Comparison of ENCODE assay signal across 8 cellular contexts in the genomic region with DNA sequence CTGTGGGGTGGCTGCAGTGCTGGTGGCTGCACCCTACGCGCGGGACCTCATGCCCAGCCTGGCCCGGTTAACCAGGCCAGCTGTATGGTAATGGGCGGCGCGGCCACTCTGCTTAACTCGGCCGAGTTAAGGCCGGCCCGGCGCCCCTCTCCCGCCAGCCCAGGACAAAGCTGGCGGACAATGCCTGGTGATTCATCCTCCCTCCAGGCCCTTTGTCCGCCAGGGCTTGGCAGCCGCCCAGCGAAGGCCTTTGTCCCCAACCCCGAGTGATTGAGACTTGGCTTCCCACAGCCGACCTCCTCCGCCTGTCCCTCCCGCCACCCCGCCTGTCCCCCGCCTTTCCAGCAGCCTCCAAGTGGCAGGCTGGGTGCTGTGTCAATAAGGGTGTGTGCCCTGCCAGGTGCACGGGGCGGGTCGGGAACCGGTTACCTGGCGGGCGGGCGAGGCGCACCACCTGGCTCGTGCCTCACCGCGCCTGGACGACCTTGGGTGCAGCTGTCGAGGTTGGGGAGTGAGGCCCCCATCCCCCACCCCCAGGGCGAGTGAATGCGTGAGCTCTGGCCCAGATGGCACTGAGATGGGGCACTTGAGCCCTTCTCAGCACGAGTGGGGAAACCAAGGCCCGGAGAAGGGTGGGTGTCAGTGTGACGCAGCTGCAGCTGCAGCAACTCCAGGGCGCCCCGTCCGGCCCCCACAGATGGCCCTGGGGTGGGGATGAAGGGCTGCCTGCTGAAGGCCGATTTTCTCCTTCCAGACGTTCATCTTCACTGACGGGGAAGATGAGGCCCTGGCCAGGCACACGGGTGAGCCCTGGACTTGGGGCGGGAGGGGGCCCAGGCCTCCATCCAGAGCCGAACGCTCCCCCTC. TPM values are rescaled to one million over a fixed set of nuclear protein-coding genes. Genes with fewer than 3 reads are reported as not detected.
A peak's percentile ranks its signal among the peaks of the same experiment; 100 is the strongest.
DNase-seq lines count a peak whose midpoint lies in the region; ATAC-seq, FAIRE-seq and TF ChIP-seq lines count a peak whose summit lies in the region.

No MANE protein-coding gene starts in this region.

- no peak for TF ChIP-seq CTCF in bronchial epithelial cell (IDR thresholded peaks at IDR 0.05; ENCODE audit: insufficient read depth, low read length, severe bottlenecking)

- FAIRE-seq in H54 (lab: Jason Lieb, UNC) (no peak), bronchial epithelial cell (lab: Jason Lieb, UNC) (no peak)

- TF ChIP-seq POLR2A in H54 (IDR thresholded peaks at IDR 0.05; ENCODE audit: low read depth, low read length) = 0 out of 2 replicates have a peak, but pooled peaks have one; percentile 19

- peak; percentile 89 for DNase-seq in H54 (ENCODE audit: insufficient read length, low spot score)
- DNase-seq in NCI-H2196 treated with DMSO at 0.1 percent for 48 hours (lab: John Stamatoyannopoulos, UW; ENCODE audit: unreplicated experiment) = peak; percentile 87
- DNase-seq in bronchial epithelial cell (ENCODE audit: low read depth) = peak; percentile 58
- DNase-seq in inferior parietal cortex (ENCODE audit: extremely low spot score) = peak; percentile 87
- no peak for DNase-seq in skeletal muscle cell (ENCODE audit: low read depth)
- DNase-seq in stimulated activated CD4-positive, alpha-beta T cell treated with anti-CD3 and anti-CD28 coated beads, Interleukin-2, amount 100 ng/mL, for 48 hours = no peak
- DNase-seq in cerebellar nuclear complex (lab: John Stamatoyannopoulos, UW) = no peak

- H3K27me3 ChIP-seq in bronchial epithelial cell (ENCODE audit: control insufficient read depth, insufficient read depth, low read length) = no peaks in the 10 kb centered on the region

- peaks cover 8% of the 10 kb centered on the region for H3K36me3 ChIP-seq in bronchial epithelial cell (ENCODE audit: control insufficient read depth, insufficient read depth, low read length)

- no peak for ATAC-seq in GM21619 (IDR thresholded peaks at IDR 0.05; ENCODE audit: unreplicated experiment)

- H3K4me3 ChIP-seq in bronchial epithelial cell (ENCODE audit: low read depth, low read length) = peak overlapping the region; percentile 7
- peak overlapping the region; percentile 65 for H3K4me3 ChIP-seq in skeletal muscle cell (ENCODE audit: low read depth, low read length)

RNA-seq across cellular contexts. Expression of a gene that starts 4.6 kb away (rescaled TPM):
- total RNA-seq in bronchial epithelial cell = 4.5 and 6.8 TPM in 2 replicates

RNA-seq across cellular contexts. Expression of a gene that starts 31.1 kb away (rescaled TPM):
- total RNA-seq in bronchial epithelial cell = 12.1 and 13.3 TPM in 2 replicates

RNA-seq across cellular contexts. Expression of a gene that starts 34.6 kb away (rescaled TPM):
- total RNA-seq in bronchial epithelial cell = 6.3 and 6.9 TPM in 2 replicates

RNA-seq across cellular contexts. Expression of a gene that starts 48.0 kb away (rescaled TPM):
- total RNA-seq in bronchial epithelial cell = not detected in 2 replicates

Comparison
In these comparisons a context has a peak if more than half of its experiments do, and no peak if none do; other contexts are left out.
1. DNase-seq: peak in H54 (single experiment), NCI-H2196 treated with DMSO at 0.1 percent for 48 hours (single experiment), bronchial epithelial cell (single experiment) and inferior parietal cortex (single experiment); none in skeletal muscle cell (single experiment), stimulated activated CD4-positive, alpha-beta T cell treated with anti-CD3 and anti-CD28 coated beads, Interleukin-2, amount 100 ng/mL, for 48 hours (0 of 2) and cerebellar nuclear complex (0 of 2).